ENCODE assay signal across 1 cellular context in genomic region chr21:31176080-31176551, GRCh38.
TF ChIP-seq lines count a peak whose summit lies in the region.

No MANE protein-coding gene starts in this region.

TF ChIP-seq in GM23338, 12 proteins besides CTCF, POLR2A, EP300 and RAD21 (continued from another document):
- TF ChIP-seq CREB1 (CRISPR knock-in tag; IDR thresholded peaks at IDR 0.05; ENCODE audit: low read depth), result no peak
